In the genomic region with DNA sequence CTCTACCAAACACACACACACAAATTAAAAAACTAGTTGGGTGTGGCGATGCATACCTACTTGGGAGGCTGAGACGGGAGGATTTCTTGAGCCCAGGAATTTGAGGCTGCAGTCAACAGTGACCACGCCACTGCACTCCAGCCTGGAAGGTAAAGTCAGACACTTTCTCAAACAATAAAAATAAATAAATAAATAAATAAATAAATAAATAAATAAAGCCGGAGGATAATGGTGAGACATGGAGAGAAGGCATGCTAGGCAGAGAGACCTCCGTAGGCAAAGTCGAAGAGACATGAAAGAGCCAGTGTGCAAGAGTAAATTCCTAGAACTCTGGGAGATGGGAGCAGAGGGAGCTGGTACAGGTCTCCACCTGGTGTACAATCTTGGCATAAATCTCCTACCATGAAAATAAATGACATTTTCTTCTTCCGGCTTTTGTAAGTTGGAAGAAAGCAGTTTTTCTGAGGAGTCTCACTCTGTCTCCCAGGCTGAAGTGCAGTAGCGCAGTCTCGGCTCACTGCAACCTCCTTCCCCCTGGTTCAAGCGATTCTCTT, we compare ENCODE assay signal across 12 cellular contexts. TPM values are rescaled to one million over a fixed set of nuclear protein-coding genes. Genes with fewer than 3 reads are reported as not detected.
DNase-seq lines count a peak whose midpoint lies in the region; ATAC-seq, FAIRE-seq and TF ChIP-seq lines count a peak whose summit lies in the region.
"Not testable (repeated sequence)": the region's sequence is repeated elsewhere in the genome, so short reads cannot be mapped to it uniquely, and the experiment has no call there.
"Had no signal": no experiment of that assay in that cellular context is flagged by ENCODE, and none has a peak within 500 bp of the region (broad histone marks: within the 10 kb centered on the region; RNA-seq: fewer than 3 reads in every experiment).

No MANE protein-coding gene starts in this region.

- H3K4me1 ChIP-seq in HEK293 (ENCODE audit: control insufficient read depth, insufficient read depth, low read length); RWPE2 (ENCODE audit: insufficient read depth, poor library complexity, severe bottlenecking); foreskin keratinocyte; right lobe of liver; upper lobe of right lung: not testable (repeated sequence)

- FAIRE-seq in G401.6 (lab: Jason Lieb, UNC), result peak; percentile 85
- FAIRE-seq in endometrium (lab: Jason Lieb, UNC), result peak; percentile 57

- not testable (repeated sequence) for H3K36me3 ChIP-seq in HEK293 (ENCODE audit: control insufficient read depth in 2 of 2, insufficient read depth in 1 of 2, low read length in 2 of 2); RWPE2 (ENCODE audit: low read depth); right lobe of liver; upper lobe of right lung

- POLR2A ChIA-PET in HEK293 (lab: Yijun Ruan, JAX), result not testable (repeated sequence)

- H3K4me3 ChIP-seq in HEK293 (ENCODE audit: low read depth, low read length); RWPE2 (ENCODE audit: severe bottlenecking); right lobe of liver; upper lobe of right lung: not testable (repeated sequence)

- H3K9me3 ChIP-seq in HEK293 (ENCODE audit: control insufficient read depth, insufficient read depth, low read depth, low read length); RWPE2 (ENCODE audit: severe bottlenecking); right lobe of liver; upper lobe of right lung: not testable (repeated sequence)

- ATAC-seq in RWPE2 (ENCODE audit: low read depth), result peak; percentile 56
- peak; percentile 49 for ATAC-seq in foreskin keratinocyte
- peak; percentile 43 for ATAC-seq in left lobe of liver
- peak in 3 of 4 donors; percentile 18 to 29 (median 27) for ATAC-seq in right lobe of liver
- ATAC-seq in upper lobe of right lung, result peak; percentile 30

- TF ChIP-seq CTCF in HEK293 (tag by site-specific recombination; IDR thresholded peaks at IDR 0.05); RWPE2 (IDR thresholded peaks at IDR 0.05; ENCODE audit: poor library complexity, severe bottlenecking); foreskin keratinocyte (conservative IDR thresholded peaks at IDR 0.05); right lobe of liver (IDR thresholded peaks at IDR 0.05); upper lobe of right lung (IDR thresholded peaks at IDR 0.05): not testable (repeated sequence)

- intact Hi-C loops in right lobe of liver (cut with DNase I); upper lobe of right lung (cut with DNase I): not testable (repeated sequence)

- CTCF ChIA-PET in HEK293 (lab: Yijun Ruan, JAX), result not testable (repeated sequence)

- H3K27ac ChIP-seq in HEK293 (ENCODE audit: extremely low read depth, low read depth, low read length); RWPE2 (ENCODE audit: poor library complexity, severe bottlenecking); foreskin keratinocyte; right lobe of liver; upper lobe of right lung: not testable (repeated sequence)

- WGBS in right lobe of liver (ENCODE audit: insufficient coverage, low coverage, low lambda C conversion rate, missing lambda C conversion rate), result 40% methylated on average over 1 of the region's 10 CpGs

- not testable (repeated sequence) for TF ChIP-seq POLR2A in right lobe of liver (IDR thresholded peaks at IDR 0.05)

- H3K27me3 ChIP-seq in RWPE2 (ENCODE audit: insufficient read depth, poor library complexity, severe bottlenecking); foreskin keratinocyte; right lobe of liver; upper lobe of right lung: not testable (repeated sequence)

- DNase-seq in RWPE2 (ENCODE audit: low spot score); foreskin keratinocyte; left lobe of liver (ENCODE audit: low spot score); right lobe of liver; upper lobe of right lung: not testable (repeated sequence)

TF ChIP-seq in HEK293, 187 proteins besides CTCF, POLR2A, EP300 and RAD21 (continues in another document):
- TF ChIP-seq, protein P1, sequence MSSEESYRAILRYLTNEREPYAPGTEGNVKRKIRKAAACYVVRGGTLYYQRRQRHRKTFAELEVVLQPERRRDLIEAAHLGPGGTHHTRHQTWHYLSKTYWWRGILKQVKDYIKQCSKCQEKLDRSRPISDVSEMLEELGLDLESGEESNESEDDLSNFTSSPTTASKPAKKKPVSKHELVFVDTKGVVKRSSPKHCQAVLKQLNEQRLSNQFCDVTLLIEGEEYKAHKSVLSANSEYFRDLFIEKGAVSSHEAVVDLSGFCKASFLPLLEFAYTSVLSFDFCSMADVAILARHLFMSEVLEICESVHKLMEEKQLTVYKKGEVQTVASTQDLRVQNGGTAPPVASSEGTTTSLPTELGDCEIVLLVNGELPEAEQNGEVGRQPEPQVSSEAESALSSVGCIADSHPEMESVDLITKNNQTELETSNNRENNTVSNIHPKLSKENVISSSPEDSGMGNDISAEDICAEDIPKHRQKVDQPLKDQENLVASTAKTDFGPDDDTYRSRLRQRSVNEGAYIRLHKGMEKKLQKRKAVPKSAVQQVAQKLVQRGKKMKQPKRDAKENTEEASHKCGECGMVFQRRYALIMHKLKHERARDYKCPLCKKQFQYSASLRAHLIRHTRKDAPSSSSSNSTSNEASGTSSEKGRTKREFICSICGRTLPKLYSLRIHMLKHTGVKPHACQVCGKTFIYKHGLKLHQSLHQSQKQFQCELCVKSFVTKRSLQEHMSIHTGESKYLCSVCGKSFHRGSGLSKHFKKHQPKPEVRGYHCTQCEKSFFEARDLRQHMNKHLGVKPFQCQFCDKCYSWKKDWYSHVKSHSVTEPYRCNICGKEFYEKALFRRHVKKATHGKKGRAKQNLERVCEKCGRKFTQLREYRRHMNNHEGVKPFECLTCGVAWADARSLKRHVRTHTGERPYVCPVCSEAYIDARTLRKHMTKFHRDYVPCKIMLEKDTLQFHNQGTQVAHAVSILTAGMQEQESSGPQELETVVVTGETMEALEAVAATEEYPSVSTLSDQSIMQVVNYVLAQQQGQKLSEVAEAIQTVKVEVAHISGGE (tag by site-specific recombination; conservative IDR thresholded peaks at IDR 0.05; ENCODE audit: low read depth), result peak; percentile 53
- TF ChIP-seq ZNF558 (tag by site-specific recombination; IDR thresholded peaks at IDR 0.05) (peak; percentile 65), ZNF654 (tag by site-specific recombination; IDR thresholded peaks at IDR 0.05; ENCODE audit: low read depth) (peak; percentile 20; the same call in 1 of the 2 replicates), ZNF555 (tag by site-specific recombination; conservative IDR thresholded peaks at IDR 0.05) (peak; percentile 22; the same call in 1 of the 2 replicates), ZNF664 (tag by site-specific recombination; IDR thresholded peaks at IDR 0.05) (0 out of 2 replicates have a peak, but pooled peaks have one; percentile 9), ZNF510 (tag by site-specific recombination; IDR thresholded peaks at IDR 0.05; ENCODE audit: insufficient replicate concordance) (peak; percentile 33), ZNF394 (tag by site-specific recombination; IDR thresholded peaks at IDR 0.05; ENCODE audit: borderline replicate concordance) (peak; percentile 71; the same call in 1 of the 2 replicates), ZNF623 (tag by site-specific recombination; IDR thresholded peaks at IDR 0.05) (peak; percentile 59; the same call in 1 of the 2 replicates), ZBTB8A (tag by site-specific recombination; IDR thresholded peaks at IDR 0.05) (0 out of 2 replicates have a peak, but pooled peaks have one; percentile 23), ZNF140 (tag by site-specific recombination; IDR thresholded peaks at IDR 0.05) (peak; percentile 62; the same call in 1 of the 2 replicates), ZNF426 (tag by site-specific recombination; IDR thresholded peaks at IDR 0.05) (peak; percentile 42)

RNA-seq across cellular contexts. Expression of a gene that starts 1.4 kb away (rescaled TPM):
- total RNA-seq in foreskin keratinocyte (0.75 TPM in 1 of 2 replicates, not detected in the other), left lobe of liver (0.45 TPM), right lobe of liver (1 to 10 TPM in 2 of 6 experiments, under 1 TPM in 2, not detected in 2; 0.55 to 2.2 (median 1.4) TPM), upper lobe of right lung (5.9 TPM)
- polyA plus RNA-seq in foreskin keratinocyte, result 0.35 and 0.55 TPM in 2 replicates
- polyA plus RNA-seq: CD14-positive monocyte; CD8-positive, alpha-beta memory T cell had no signal

RNA-seq across cellular contexts. Expression of a gene that starts 37.7 kb away (rescaled TPM):
- total RNA-seq in foreskin keratinocyte (4.0 and 5.1 TPM in 2 replicates), left lobe of liver (0.88 TPM), right lobe of liver (1 to 10 TPM in 2 of 6 experiments, under 1 TPM in 1, not detected in 3; 0.86 to 1.9 (median 1.2) TPM), upper lobe of right lung (3.2 TPM)
- polyA plus RNA-seq in foreskin keratinocyte, result 7.4 and 9.8 TPM in 2 replicates
- polyA plus RNA-seq: CD14-positive monocyte; CD8-positive, alpha-beta memory T cell had no signal

RNA-seq across cellular contexts. Expression of a gene that starts 46.8 kb away (rescaled TPM):
- 0.34 and 0.71 TPM in 2 replicates for total RNA-seq in foreskin keratinocyte
- 0.79 and 0.90 TPM in 2 replicates for polyA plus RNA-seq in foreskin keratinocyte
- total RNA-seq in left lobe of liver, result not detected
- total RNA-seq in right lobe of liver, result not detected
- 6.6 TPM for total RNA-seq in upper lobe of right lung
- total RNA-seq: A172; CD4-positive, alpha-beta T cell; CD8-positive, alpha-beta memory T cell had no signal
- polyA plus RNA-seq: CD14-positive monocyte; CD8-positive, alpha-beta memory T cell had no signal
